ENCODE assay signal across 16 cellular contexts in the genomic region with DNA sequence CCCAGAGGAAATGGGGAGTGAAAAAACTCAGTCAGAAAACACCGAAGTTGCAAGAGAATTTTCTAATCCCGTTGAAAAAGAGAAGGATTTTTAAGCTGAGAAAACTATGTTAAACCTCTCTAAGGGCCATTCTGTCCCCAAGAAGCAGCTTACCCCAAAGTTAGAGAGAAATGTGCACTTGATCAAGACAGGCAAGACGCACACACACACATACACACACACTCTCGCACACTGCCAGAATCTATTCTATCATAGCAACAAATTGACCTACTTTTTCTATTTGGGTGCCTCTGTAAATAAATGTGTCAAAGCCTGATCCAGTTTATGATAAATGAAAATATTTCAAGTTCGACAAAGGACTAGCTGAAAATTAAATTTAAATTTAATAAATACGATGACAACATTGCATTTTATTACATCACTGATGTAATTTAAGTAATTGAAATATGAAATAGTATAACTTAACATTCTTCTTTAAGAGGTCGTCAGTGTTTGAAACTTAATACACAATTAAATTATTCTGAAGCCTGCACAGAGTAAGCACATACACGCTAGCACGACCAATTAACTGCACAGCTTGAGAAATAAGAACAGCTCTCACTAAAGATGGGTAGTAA. TPM values are rescaled to one million over a fixed set of nuclear protein-coding genes. Genes with fewer than 3 reads are reported as not detected.
DNase-seq lines count a peak whose midpoint lies in the region; FAIRE-seq and TF ChIP-seq lines count a peak whose summit lies in the region.
"Had no signal": no experiment of that assay in that cellular context is flagged by ENCODE, and none has a peak within 500 bp of the region (broad histone marks: within the 10 kb centered on the region; RNA-seq: fewer than 3 reads in every experiment).

No MANE protein-coding gene starts in this region.

- H3K4me3 ChIP-seq in WERI-Rb-1 (ENCODE audit: low read depth, low read length) (no peak overlapping the region), kidney (ENCODE audit: low read length in 2 of 2) (no peak overlapping the region), testis (no peak overlapping the region)
- H3K4me3 ChIP-seq: coronary artery, lower lobe of right lung, vagina had no signal

- H3K4me1 ChIP-seq in kidney (ENCODE audit: control insufficient read depth in 1 of 2, insufficient read depth in 1 of 2, low read depth in 1 of 2, low read length in 2 of 2) (peaks cover 5 to 8% of the 10 kb centered on the region in 2 donors), testis (peaks cover 31% of the 10 kb centered on the region)

- H3K4me3 Mint-ChIP-seq in activated T-cell treated with anti-CD3 and anti-CD28 coated beads, Interleukin-2, amount 50 U/mL, for 24 hours: peak overlapping the region; percentile 97
- H3K4me3 Mint-ChIP-seq: nephron had no signal

- H3K27me3 ChIP-seq in WERI-Rb-1 (ENCODE audit: insufficient read depth, low read depth, severe bottlenecking) (no peaks in the 10 kb centered on the region), testis (no peaks in the 10 kb centered on the region)
- H3K27me3 ChIP-seq: vagina had no signal

- H3K36me3 ChIP-seq in WERI-Rb-1: no peaks in the 10 kb centered on the region
- H3K36me3 ChIP-seq in kidney (ENCODE audit: control insufficient read depth in 1 of 2, insufficient read depth in 2 of 2, low read length in 2 of 2): no peaks in the 10 kb centered on the region
- no peaks in the 10 kb centered on the region for H3K36me3 ChIP-seq in testis (ENCODE audit: low read depth, missing control alignments)
- H3K36me3 ChIP-seq: lower lobe of right lung, vagina had no signal

- H3K9me3 ChIP-seq in WERI-Rb-1 (ENCODE audit: severe bottlenecking) (no peaks in the 10 kb centered on the region), kidney (ENCODE audit: control insufficient read depth in 1 of 2, low read length in 2 of 2) (no peaks in the 10 kb centered on the region), testis (no peaks in the 10 kb centered on the region)
- H3K9me3 ChIP-seq: lower lobe of right lung, vagina had no signal

- TF ChIP-seq POLR2A in testis (IDR thresholded peaks at IDR 0.05): no peak

- WGBS in testis, 2 donors: 69 to 71% methylated on average over 9 of the region's 9 CpGs

- H3K9me3 Mint-ChIP-seq in activated T-cell treated with anti-CD3 and anti-CD28 coated beads, Interleukin-2, amount 50 U/mL, for 24 hours: no peaks in the 10 kb centered on the region
- H3K9me3 Mint-ChIP-seq: nephron had no signal

- intact Hi-C loops in kidney (cut with DNase I): no loop called here
- intact Hi-C loops in testis (cut with DNase I; ENCODE audit: low total_unique reads): no loop called here

- H3K27ac ChIP-seq in WERI-Rb-1 (peak overlapping the region; percentile 80), kidney (ENCODE audit: low read depth in 2 of 2, low read length in 2 of 2) (no peak overlapping the region), testis (no peak overlapping the region)
- H3K27ac ChIP-seq: coronary artery, lower lobe of right lung had no signal

- H3K27ac Mint-ChIP-seq in activated T-cell treated with anti-CD3 and anti-CD28 coated beads, Interleukin-2, amount 50 U/mL, for 24 hours: peak overlapping the region; percentile 3
- H3K27ac Mint-ChIP-seq: nephron had no signal

- peaks cover 79% of the 10 kb centered on the region for H3K4me1 Mint-ChIP-seq in activated T-cell treated with anti-CD3 and anti-CD28 coated beads, Interleukin-2, amount 50 U/mL, for 24 hours (ENCODE audit: low read depth)

- H3K36me3 Mint-ChIP-seq in activated T-cell treated with anti-CD3 and anti-CD28 coated beads, Interleukin-2, amount 50 U/mL, for 24 hours (ENCODE audit: low read depth): peaks cover 78% of the 10 kb centered on the region

- DNase-seq in activated T-cell treated with anti-CD3 and anti-CD28 coated beads, Interleukin-2, amount 50 U/mL, for 24 hours: no peak
- DNase-seq in activated T-cell treated with anti-CD3 and anti-CD28 coated beads for 4 hours (no peak), WERI-Rb-1 (no peak), kidney (no peak), testis (peak; percentile 68), DMS79 (lab: John Stamatoyannopoulos, UW) (no peak), GM19239 (ENCODE audit: insufficient read length, low spot score) (no peak), NCI-H2227 treated with DMSO at 0.1 percent for 48 hours (lab: John Stamatoyannopoulos, UW) (no peak)
- DNase-seq: lower lobe of right lung; NCI-H1092 treated with DMSO at 0.1 percent for 48 hours; right cardiac atrium; stimulated activated CD4-positive, alpha-beta T cell treated with anti-CD3 and anti-CD28 coated beads, Interleukin-2, amount 100 ng/mL, for 48 hours; SW 1271 had no signal

- no peaks in the 10 kb centered on the region for H3K27me3 Mint-ChIP-seq in activated T-cell treated with anti-CD3 and anti-CD28 coated beads, Interleukin-2, amount 50 U/mL, for 24 hours

- FAIRE-seq in kidney (lab: Jason Lieb, UNC): peak; percentile 60
- no peak for FAIRE-seq in GM19239 (lab: Jason Lieb, UNC)

- TF ChIP-seq CTCF in WERI-Rb-1 (IDR thresholded peaks at IDR 0.05; ENCODE audit: low read depth, low read length) (no peak), kidney (IDR thresholded peaks at IDR 0.05; ENCODE audit: borderline replicate concordance, extremely low read depth, insufficient read depth) (no peak), testis (IDR thresholded peaks at IDR 0.05) (no peak)

- no peak overlapping the region for H3K9ac ChIP-seq in kidney (ENCODE audit: low read length in 2 of 2)

RNA-seq across cellular contexts. Expression of a gene that starts 5.9 kb away (rescaled TPM):
- total RNA-seq in kidney (31.3 TPM), testis (10 to 100 TPM; 25.3 to 30.5 TPM)
- polyA plus RNA-seq in kidney (ENCODE audit: insufficient read depth, low read depth, low replicate concordance) (16.7 TPM), testis (ENCODE audit: insufficient read depth, low read depth, low replicate concordance) (34.8 TPM)

RNA-seq across cellular contexts. Expression of a gene that starts 56.0 kb away (rescaled TPM):
- total RNA-seq in kidney: 31.6 TPM
- 63.5 TPM for polyA plus RNA-seq in kidney (ENCODE audit: insufficient read depth, low read depth, low replicate concordance)
- 10 to 100 TPM; 31.7 to 33.9 TPM for total RNA-seq in testis
- 9.1 TPM for polyA plus RNA-seq in testis (ENCODE audit: insufficient read depth, low read depth, low replicate concordance)
